1 cellular context compared by ENCODE assay signal in the genomic region with DNA sequence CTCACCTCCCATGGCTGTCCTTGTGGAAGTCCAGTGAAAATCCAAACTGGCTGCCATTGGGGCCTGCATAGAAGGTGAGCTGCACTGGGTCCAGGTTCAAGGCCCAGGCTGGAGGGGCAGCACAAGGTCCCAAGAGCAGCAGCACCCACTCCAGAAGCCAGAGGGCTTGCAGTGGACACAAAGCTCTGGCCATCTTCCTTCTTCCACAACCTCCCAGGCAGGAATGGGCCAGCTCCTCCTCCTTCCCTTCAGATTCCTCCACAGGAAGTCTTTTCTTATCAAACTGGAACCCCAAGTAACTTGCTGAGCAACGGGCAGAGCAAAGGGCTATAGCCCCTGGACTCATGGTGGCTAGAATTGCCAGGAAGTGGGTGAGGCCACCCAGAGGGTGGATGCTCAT.
A peak's percentile ranks its signal among the peaks of the same experiment; 100 is the strongest.
TF ChIP-seq lines count a peak whose summit lies in the region.

Gene ITGA2B, minus strand, starts transcription at position 369 of the 400 bp plus-strand sequence. Its CDS starts 176 bp downstream, at position 193.

TF ChIP-seq in K562, 482 proteins besides CTCF, POLR2A, EP300 and RAD21:
- TF ChIP-seq XRCC3 (IDR thresholded peaks at IDR 0.05), result no peak
- no peak for TF ChIP-seq MAFG (tag; conservative IDR thresholded peaks at IDR 0.05)
- TF ChIP-seq HDAC8 (tag; IDR thresholded peaks at IDR 0.05), result no peak
- TF ChIP-seq, protein P1, sequence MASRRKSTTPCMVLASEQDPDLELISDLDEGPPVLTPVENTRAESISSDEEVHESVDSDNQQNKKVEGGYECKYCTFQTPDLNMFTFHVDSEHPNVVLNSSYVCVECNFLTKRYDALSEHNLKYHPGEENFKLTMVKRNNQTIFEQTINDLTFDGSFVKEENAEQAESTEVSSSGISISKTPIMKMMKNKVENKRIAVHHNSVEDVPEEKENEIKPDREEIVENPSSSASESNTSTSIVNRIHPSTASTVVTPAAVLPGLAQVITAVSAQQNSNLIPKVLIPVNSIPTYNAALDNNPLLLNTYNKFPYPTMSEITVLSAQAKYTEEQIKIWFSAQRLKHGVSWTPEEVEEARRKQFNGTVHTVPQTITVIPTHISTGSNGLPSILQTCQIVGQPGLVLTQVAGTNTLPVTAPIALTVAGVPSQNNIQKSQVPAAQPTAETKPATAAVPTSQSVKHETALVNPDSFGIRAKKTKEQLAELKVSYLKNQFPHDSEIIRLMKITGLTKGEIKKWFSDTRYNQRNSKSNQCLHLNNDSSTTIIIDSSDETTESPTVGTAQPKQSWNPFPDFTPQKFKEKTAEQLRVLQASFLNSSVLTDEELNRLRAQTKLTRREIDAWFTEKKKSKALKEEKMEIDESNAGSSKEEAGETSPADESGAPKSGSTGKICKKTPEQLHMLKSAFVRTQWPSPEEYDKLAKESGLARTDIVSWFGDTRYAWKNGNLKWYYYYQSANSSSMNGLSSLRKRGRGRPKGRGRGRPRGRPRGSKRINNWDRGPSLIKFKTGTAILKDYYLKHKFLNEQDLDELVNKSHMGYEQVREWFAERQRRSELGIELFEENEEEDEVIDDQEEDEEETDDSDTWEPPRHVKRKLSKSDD (conservative IDR thresholded peaks at IDR 0.05; ENCODE audit: low read length), result 0 out of 2 replicates have a peak, but pooled peaks have one; percentile 23
- no peak for TF ChIP-seq PHB (CRISPR knock-in tag; IDR thresholded peaks at IDR 0.05)
